ENCODE assay signal across 8 cellular contexts in the genomic region with DNA sequence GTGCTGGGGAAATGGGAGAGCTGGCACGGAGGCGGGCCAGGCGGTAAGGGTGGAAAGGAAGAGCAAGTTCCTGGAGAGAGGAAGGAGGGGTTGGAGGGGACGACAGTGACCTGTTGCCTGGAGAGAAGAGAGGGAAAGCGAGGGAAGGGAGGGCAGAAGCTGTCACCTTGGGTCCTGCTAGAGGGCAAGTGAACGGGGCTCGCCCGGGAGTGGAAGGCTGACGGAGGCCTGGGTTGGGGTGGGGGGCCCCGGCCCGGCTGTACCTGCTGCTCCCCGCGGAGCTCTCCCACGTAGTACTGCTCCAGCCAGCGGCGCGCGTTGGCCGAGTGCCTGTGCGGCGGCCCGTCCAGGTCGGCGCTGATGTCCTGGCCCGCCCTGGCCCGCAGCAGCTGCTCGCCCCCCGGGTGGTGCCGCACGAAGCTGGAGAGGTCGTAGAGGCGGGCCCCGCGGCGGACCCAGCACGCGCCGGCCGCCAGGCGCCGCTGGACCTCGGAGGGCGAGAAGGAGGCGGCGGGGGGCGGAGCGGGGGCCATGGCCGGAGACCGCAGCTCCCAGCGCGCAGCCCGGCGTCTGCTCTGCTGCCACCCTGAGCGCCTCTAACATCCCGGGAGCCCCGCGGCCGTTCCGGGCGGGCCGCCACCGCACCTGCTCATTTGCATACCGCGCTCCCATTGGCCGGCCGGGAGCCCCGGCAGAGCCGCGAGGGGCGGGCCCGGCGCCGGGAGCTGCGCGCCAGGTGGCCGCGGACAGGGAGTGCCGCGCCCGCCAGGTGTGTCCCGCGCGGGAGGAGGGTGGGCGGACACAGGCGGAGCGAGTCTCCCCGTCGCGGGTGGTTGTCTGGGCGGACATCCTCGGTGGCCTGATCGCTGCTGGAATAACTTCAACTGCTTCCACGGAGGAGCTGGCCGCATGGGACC. TPM values are rescaled to one million over a fixed set of nuclear protein-coding genes. Genes with fewer than 3 reads are reported as not detected.
DNase-seq lines count a peak whose midpoint lies in the region; ATAC-seq and TF ChIP-seq lines count a peak whose summit lies in the region.

Gene FA2H (minus strand): TSS at position 598 of the 917 bp plus-strand sequence. CDS start 65 bp downstream, at position 533.

- H3K4ac ChIP-seq in H9 (ENCODE audit: low read depth, low read length) = no peak within 1 kb of the TSS

- H2AK5ac ChIP-seq in H9 (ENCODE audit: insufficient read length, low read length) = no peak within 1 kb of the TSS

- H2BK12ac ChIP-seq in H9 (ENCODE audit: insufficient read length, low read depth, low read length) = no peak within 1 kb of the TSS

- H4K5ac ChIP-seq in H9 (ENCODE audit: insufficient read length, low read depth, low read length) = no peak within 1 kb of the TSS

- no peak within 1 kb of the TSS for H2BK15ac ChIP-seq in H9 (ENCODE audit: low read depth, low read length)

- H3K27me3 ChIP-seq in H9 (ENCODE audit: insufficient read depth, low read length) (peaks cover 5% of the 10 kb centered on the region; the same call in 1 of the 2 replicates), MM.1S (replicated peaks; ENCODE audit: insufficient read depth, low read length) (no peaks in the 10 kb centered on the region)

- no peaks in the 10 kb centered on the region for H3K4me1 ChIP-seq in H9 (ENCODE audit: insufficient read depth, low read length)
- no peaks in the 10 kb centered on the region for H3K4me1 ChIP-seq in MM.1S (ENCODE audit: low read length)
- no peaks in the 10 kb centered on the region for H3K4me1 ChIP-seq in urinary bladder (ENCODE audit: insufficient read depth)

- H3T11ph ChIP-seq in H9 (ENCODE audit: low read length) = no peak within 1 kb of the TSS

- H3K79me2 ChIP-seq in H9 (ENCODE audit: insufficient read depth, low read length) (no peaks in the 10 kb centered on the region), MM.1S (ENCODE audit: low read length) (no peaks in the 10 kb centered on the region)

- peak within 1 kb of the TSS; percentile 46; the same call in 1 of the 2 replicates for H3K14ac ChIP-seq in H9 (ENCODE audit: insufficient read depth, low read length)

- H4K8ac ChIP-seq in H9 (replicated peaks; ENCODE audit: insufficient read length, low read depth, low read length) = no peak within 1 kb of the TSS

- no peak within 1 kb of the TSS for H4K91ac ChIP-seq in H9 (ENCODE audit: insufficient read length, low read depth, low read length)

- no peak within 1 kb of the TSS for H3K18ac ChIP-seq in H9 (ENCODE audit: insufficient read length, low read depth, low read length)

- H4K20me1 ChIP-seq in H9 (ENCODE audit: control insufficient read depth, insufficient read depth, insufficient read length) (no peaks in the 10 kb centered on the region), MM.1S (ENCODE audit: insufficient read depth, low read length) (no peaks in the 10 kb centered on the region)

- H3K4me3 ChIP-seq in MM.1S (ENCODE audit: low read length) (peak within 1 kb of the TSS; percentile 54; the same call in 1 of the 2 replicates), urinary bladder (ENCODE audit: low read depth, low read length) (peak within 1 kb of the TSS; percentile 46)

- H2AFZ ChIP-seq in H9 (ENCODE audit: low read length) (no peak within 1 kb of the TSS), MM.1S (ENCODE audit: low read length) (peak within 1 kb of the TSS; percentile 48; the same call in 1 of the 2 replicates)

- H3K27ac ChIP-seq in H9 (ENCODE audit: insufficient read length, low read depth, low read length) (no peak within 1 kb of the TSS), MM.1S (ENCODE audit: low read length) (no peak within 1 kb of the TSS), urinary bladder (ENCODE audit: low read depth) (no peak within 1 kb of the TSS)

- no peak within 1 kb of the TSS for H3K9ac ChIP-seq in H9 (ENCODE audit: extremely low read depth, insufficient read length, low read length)
- H3K9ac ChIP-seq in MM.1S (ENCODE audit: low read length) = peak within 1 kb of the TSS; percentile 33; the same call in 1 of the 2 replicates

- peaks cover 10 to 29% of the 10 kb centered on the region in 2 experiments for H3K4me1 Mint-ChIP-seq in H9
- H3K4me1 Mint-ChIP-seq in activated naive CD4-positive, alpha-beta T cell treated with anti-CD3 and anti-CD28 coated beads, Interleukin-2, amount 50 U/mL, for 24 hours = peaks cover 9% of the 10 kb centered on the region
- peaks cover 5% of the 10 kb centered on the region for H3K4me1 Mint-ChIP-seq in progenitor cell of endocrine pancreas (ENCODE audit: low read depth)

- H3K36me3 Mint-ChIP-seq in H9 (ENCODE audit: insufficient read depth in 1 of 3, low read depth in 3 of 3) = peaks cover 0 to 2% (median 0%) of the 10 kb centered on the region in 3 experiments; a peak in 1 of 7 replicates
- no peaks in the 10 kb centered on the region for H3K36me3 Mint-ChIP-seq in activated naive CD4-positive, alpha-beta T cell treated with anti-CD3 and anti-CD28 coated beads, Interleukin-2, amount 50 U/mL, for 24 hours
- H3K36me3 Mint-ChIP-seq in progenitor cell of endocrine pancreas (ENCODE audit: insufficient read depth) = no peaks in the 10 kb centered on the region

- H2BK5ac ChIP-seq in H9 (ENCODE audit: insufficient read length, low read length) = no peak within 1 kb of the TSS

- no peaks in the 10 kb centered on the region for H3K9me2 ChIP-seq in MM.1S (replicated peaks; ENCODE audit: insufficient read depth, low read length)

- H2BK20ac ChIP-seq in H9 (ENCODE audit: low read depth, low read length, poor library complexity, severe bottlenecking) = no peak within 1 kb of the TSS

- H3K27ac Mint-ChIP-seq in H9 (0 out of 7 replicates have a peak within 1 kb of the TSS, but pooled peaks of 1 of the 3 experiments have one; percentile 41), progenitor cell of endocrine pancreas (peak within 1 kb of the TSS; percentile 56)
- H3K27ac Mint-ChIP-seq in activated naive CD4-positive, alpha-beta T cell treated with anti-CD3 and anti-CD28 coated beads, Interleukin-2, amount 50 U/mL, for 24 hours = peak within 1 kb of the TSS; percentile 9

- H3K27me3 Mint-ChIP-seq in H9 (ENCODE audit: low read depth) (peaks cover 22% of the 10 kb centered on the region), progenitor cell of endocrine pancreas (peaks cover 24% of the 10 kb centered on the region)
- peaks cover 24% of the 10 kb centered on the region for H3K27me3 Mint-ChIP-seq in activated naive CD4-positive, alpha-beta T cell treated with anti-CD3 and anti-CD28 coated beads, Interleukin-2, amount 50 U/mL, for 24 hours

- intact Hi-C loops in left cardiac atrium (cut with DNase I) = no loop called here

- in situ Hi-C loops in SK-MEL-5 (cut with HindIII; ENCODE audit: low pct_unique_long_range_greater_than_20kb, low sequenced_read_pairs) = no loop called here

- no peaks in the 10 kb centered on the region for H3F3A ChIP-seq in MM.1S (ENCODE audit: insufficient read depth, low read length)

- TF ChIP-seq CTCF in H9 (conservative IDR thresholded peaks at IDR 0.05) (peak; percentile 70), MM.1S (IDR thresholded peaks at IDR 0.05; ENCODE audit: low read length) (peak; percentile 23), progenitor cell of endocrine pancreas (IDR thresholded peaks at IDR 0.05; ENCODE audit: unreplicated experiment) (peak; percentile 67)

- H3K9me3 ChIP-seq in H9 (ENCODE audit: control insufficient read depth, low read depth, low read length) (no peaks in the 10 kb centered on the region), MM.1S (replicated peaks; ENCODE audit: insufficient read depth, low read length) (no peaks in the 10 kb centered on the region)

- no peak within 1 kb of the TSS for H2BK120ac ChIP-seq in H9 (ENCODE audit: low read depth, low read length, poor library complexity, severe bottlenecking)

- ATAC-seq in left cardiac atrium = peak; percentile 92 to 98

- no peak within 1 kb of the TSS for H3K56ac ChIP-seq in H9 (ENCODE audit: insufficient read length, low read depth, low read length)

- no peaks in the 10 kb centered on the region for H3K9me3 Mint-ChIP-seq in H9
- H3K9me3 Mint-ChIP-seq in activated naive CD4-positive, alpha-beta T cell treated with anti-CD3 and anti-CD28 coated beads, Interleukin-2, amount 50 U/mL, for 24 hours = no peaks in the 10 kb centered on the region
- no peaks in the 10 kb centered on the region for H3K9me3 Mint-ChIP-seq in progenitor cell of endocrine pancreas (ENCODE audit: low read depth)

- no peaks in the 10 kb centered on the region for H3K79me1 ChIP-seq in H9 (ENCODE audit: insufficient read depth, low read depth, low read length, poor library complexity, severe bottlenecking)

- no peak within 1 kb of the TSS for H3K23ac ChIP-seq in H9 (ENCODE audit: insufficient read length, low read depth, low read length)

- no CpG with 5 or more reads among the region's 94 CpGs for WGBS in H9 (ENCODE audit: extremely low coverage, insufficient read length, low lambda C conversion rate)
- under 1% methylated on average over 94 of the region's 94 CpGs for WGBS in urinary bladder

- peak; percentile 54 for DNase-seq in GM03348 (ENCODE audit: low spot score)
- peak; percentile 94 for DNase-seq in H9
- peak; percentile 76 for DNase-seq in MM.1S
- DNase-seq in SK-MEL-5 (ENCODE audit: low read depth, low spot score) = peak; percentile 45
- DNase-seq in left cardiac atrium = peak; percentile 60
- peak; percentile 94 for DNase-seq in progenitor cell of endocrine pancreas (ENCODE audit: low spot score, unreplicated experiment)

- peaks cover 8% of the 10 kb centered on the region for H3K23me2 ChIP-seq in H9 (ENCODE audit: insufficient read length, low read depth, low read length, poor library complexity, severe bottlenecking)

- peak within 1 kb of the TSS; percentile 77 to 80 for H3K4me3 Mint-ChIP-seq in H9
- peak within 1 kb of the TSS; percentile 66 for H3K4me3 Mint-ChIP-seq in activated naive CD4-positive, alpha-beta T cell treated with anti-CD3 and anti-CD28 coated beads, Interleukin-2, amount 50 U/mL, for 24 hours
- H3K4me3 Mint-ChIP-seq in progenitor cell of endocrine pancreas (ENCODE audit: low read depth) = peak within 1 kb of the TSS; percentile 76

- H3K36me3 ChIP-seq in MM.1S (replicated peaks; ENCODE audit: insufficient read depth, low read length) (no peaks in the 10 kb centered on the region), urinary bladder (ENCODE audit: insufficient read depth) (no peaks in the 10 kb centered on the region)

- H3K4me2 ChIP-seq in H9 (ENCODE audit: insufficient read depth, insufficient read length, low read length) = peak within 1 kb of the TSS; percentile 73
- peak within 1 kb of the TSS; percentile 68 for H3K4me2 ChIP-seq in MM.1S (ENCODE audit: low read depth, low read length)

RNA-seq across cellular contexts. Expression of gene FA2H, which starts in this region (rescaled TPM):
- total RNA-seq in H9 (2021) = 25.1 and 26.6 TPM in 2 replicates
- total RNA-seq in SK-MEL-5 (2014; rRNA removed; shearing (Covaris generic)) = 0.08 TPM in 1 of 2 replicates, not detected in the other
- 0.06 and 0.07 TPM in 2 replicates for polyA plus RNA-seq in SK-MEL-5 (2015; cell fraction: cytosol; rRNA removed)
- not detected in 2 replicates for polyA plus RNA-seq in SK-MEL-5 (2015; cell fraction: nucleus; rRNA removed)
- total RNA-seq in left cardiac atrium = under 1 TPM; 0.29 to 0.31 TPM
- 2.7 and 3.3 TPM in 2 replicates for total RNA-seq in progenitor cell of endocrine pancreas
- 0.26 TPM for total RNA-seq in urinary bladder
- polyA plus RNA-seq in urinary bladder = 2.7 TPM

Comparison
In these comparisons a context has a peak if more than half of its experiments do, and no peak if none do; other contexts are left out.
1. Peak in DNase-seq in SK-MEL-5; RNA of the gene not detected or under 1 TPM.
2. Peak in DNase-seq and ATAC-seq in left cardiac atrium; RNA of the gene not detected or under 1 TPM.